Comparison of ENCODE assay signal across 1 cellular context in the genomic region with DNA sequence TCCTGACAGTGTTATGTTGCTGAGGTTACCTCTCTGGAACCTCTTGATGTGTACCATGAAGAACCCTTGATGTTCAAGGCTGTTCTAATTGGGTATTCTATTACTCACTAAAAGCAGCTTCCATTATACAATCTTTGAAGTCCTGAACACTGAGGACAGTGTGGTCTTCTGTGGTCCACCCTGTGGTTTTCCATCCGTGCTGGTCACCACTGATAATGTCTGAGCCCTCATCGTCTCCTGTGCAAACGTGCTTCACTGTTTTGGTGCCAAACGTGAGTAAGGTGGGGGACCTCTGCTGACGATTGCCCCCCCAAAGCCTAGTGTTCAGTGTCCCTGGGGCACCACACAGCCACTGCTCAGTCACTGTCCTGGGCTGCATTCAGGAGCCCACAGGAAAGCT.
TF ChIP-seq lines count a peak whose summit lies in the region.

No MANE protein-coding gene starts in this region.

TF ChIP-seq in IMR-90, 13 proteins besides CTCF, POLR2A, EP300 and RAD21 (continued from another document):
- TF ChIP-seq RFX5 (IDR thresholded peaks at IDR 0.05; ENCODE audit: low read depth, low read length), result no peak
- no peak for TF ChIP-seq BHLHE40 (IDR thresholded peaks at IDR 0.05; ENCODE audit: low read depth, low read length)
- no peak for TF ChIP-seq MAZ (IDR thresholded peaks at IDR 0.05; ENCODE audit: borderline replicate concordance, low read depth, low read length)
- TF ChIP-seq, protein P1, sequence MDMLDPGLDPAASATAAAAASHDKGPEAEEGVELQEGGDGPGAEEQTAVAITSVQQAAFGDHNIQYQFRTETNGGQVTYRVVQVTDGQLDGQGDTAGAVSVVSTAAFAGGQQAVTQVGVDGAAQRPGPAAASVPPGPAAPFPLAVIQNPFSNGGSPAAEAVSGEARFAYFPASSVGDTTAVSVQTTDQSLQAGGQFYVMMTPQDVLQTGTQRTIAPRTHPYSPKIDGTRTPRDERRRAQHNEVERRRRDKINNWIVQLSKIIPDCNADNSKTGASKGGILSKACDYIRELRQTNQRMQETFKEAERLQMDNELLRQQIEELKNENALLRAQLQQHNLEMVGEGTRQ (IDR thresholded peaks at IDR 0.05; ENCODE audit: low read depth, low read length), result no peak
- TF ChIP-seq NFE2L2 (IDR thresholded peaks at IDR 0.05; ENCODE audit: low read depth, low read length), result no peak
